8 cellular contexts compared by ENCODE assay signal in genomic region chr19:38684078-38684861, GRCh38. TPM values are rescaled to one million over a fixed set of nuclear protein-coding genes. Genes with fewer than 3 reads are reported as not detected.
DNase-seq lines count a peak whose midpoint lies in the region; ATAC-seq and TF ChIP-seq lines count a peak whose summit lies in the region.

No MANE protein-coding gene starts in this region.

- peaks cover 36% of the 10 kb centered on the region for H3F3A ChIP-seq in smooth muscle cell (ENCODE audit: low read depth)

- whole genome bisulfite sequencing in smooth muscle cell (ENCODE audit: low lambda C conversion rate), result 16% methylated on average over 7 of the region's 7 CpGs

- peaks cover 0 to 94% of the 10 kb centered on the region in 2 donors for H3K4me1 ChIP-seq in right atrium auricular region
- peaks cover 37% of the 10 kb centered on the region for H3K4me1 ChIP-seq in smooth muscle cell (ENCODE audit: low read depth)

- H3K4me3 ChIP-seq in right atrium auricular region (no peak overlapping the region), smooth muscle cell (no peak overlapping the region)

- H3K36me3 Mint-ChIP-seq in activated T-helper 2 cell treated with anti-CD3 and anti-CD28 coated beads, Interferon-gamma antibody, Interleukin-2, Interleukin-4, amounts not matched to agents 10 μg/mL and 5 μg/mL and 100 μg/mL, durations not matched to agents 14 hours and 24 hours and 36 hours (ENCODE audit: low read depth), result peaks cover 50% of the 10 kb centered on the region

- peak overlapping the region; percentile 79 for H3K27ac Mint-ChIP-seq in activated T-helper 2 cell treated with anti-CD3 and anti-CD28 coated beads, Interferon-gamma antibody, Interleukin-2, Interleukin-4, amounts not matched to agents 10 μg/mL and 5 μg/mL and 100 μg/mL, durations not matched to agents 14 hours and 24 hours and 36 hours

- peak overlapping the region; percentile 93 for H3K9ac ChIP-seq in smooth muscle cell (ENCODE audit: low read depth)

- intact Hi-C loops in activated T-helper 2 cell treated with anti-CD3 and anti-CD28 coated beads, Interferon-gamma antibody, Interleukin-2, Interleukin-4, amounts not matched to agents 10 μg/mL and 5 μg/mL and 100 μg/mL, durations not matched to agents 14 hours and 24 hours and 36 hours (cut with micrococcal nuclease), result no loop called here

- peak overlapping the region; percentile 54 for H3K4me2 ChIP-seq in smooth muscle cell

- H3K9me3 ChIP-seq in right atrium auricular region (no peaks in the 10 kb centered on the region), smooth muscle cell (replicated peaks; ENCODE audit: low read depth) (no peaks in the 10 kb centered on the region)

- peak overlapping the region; percentile 85 to 90 for H3K27ac ChIP-seq in right atrium auricular region
- H3K27ac ChIP-seq in smooth muscle cell (ENCODE audit: low read depth), result peak overlapping the region; percentile 100

- H3K4me3 Mint-ChIP-seq in activated T-helper 2 cell treated with anti-CD3 and anti-CD28 coated beads, Interferon-gamma antibody, Interleukin-2, Interleukin-4, amounts not matched to agents 10 μg/mL and 5 μg/mL and 100 μg/mL, durations not matched to agents 14 hours and 24 hours and 36 hours (ENCODE audit: low read depth), result no peak overlapping the region

- peak; percentile 33 for DNase-seq in NCI-H2171 treated with DMSO at 0.1 percent for 48 hours (lab: John Stamatoyannopoulos, UW)
- no peak for DNase-seq in NCI-H2171 (lab: John Stamatoyannopoulos, UW)
- peak; percentile 28 to 63 for DNase-seq in NCI-H446 (lab: John Stamatoyannopoulos, UW)
- no peak for DNase-seq in activated T-helper 2 cell treated with anti-CD3 and anti-CD28 coated beads, Interferon-gamma antibody, Interleukin-2, Interleukin-4, amounts not matched to agents 10 μg/mL and 5 μg/mL and 100 μg/mL, durations not matched to agents 14 hours and 24 hours and 36 hours (ENCODE audit: low spot score)
- peak; percentile 89 for DNase-seq in right atrium auricular region (ENCODE audit: low spot score)
- DNase-seq in smooth muscle cell (lab: John Stamatoyannopoulos, UW; ENCODE audit: unreplicated experiment), result no peak

- H4K20me1 ChIP-seq in smooth muscle cell (ENCODE audit: low read depth), result no peaks in the 10 kb centered on the region

- H3K27me3 ChIP-seq in right atrium auricular region (no peaks in the 10 kb centered on the region), smooth muscle cell (ENCODE audit: low read depth) (no peaks in the 10 kb centered on the region)

- H2AFZ ChIP-seq in smooth muscle cell (ENCODE audit: low read depth), result no peak overlapping the region

- H3K79me2 ChIP-seq in smooth muscle cell (ENCODE audit: low read depth), result peaks cover 86% of the 10 kb centered on the region

- no peaks in the 10 kb centered on the region for H3K27me3 Mint-ChIP-seq in activated T-helper 2 cell treated with anti-CD3 and anti-CD28 coated beads, Interferon-gamma antibody, Interleukin-2, Interleukin-4, amounts not matched to agents 10 μg/mL and 5 μg/mL and 100 μg/mL, durations not matched to agents 14 hours and 24 hours and 36 hours (ENCODE audit: low read depth)

- peaks cover 7% of the 10 kb centered on the region for H3K9me3 Mint-ChIP-seq in activated T-helper 2 cell treated with anti-CD3 and anti-CD28 coated beads, Interferon-gamma antibody, Interleukin-2, Interleukin-4, amounts not matched to agents 10 μg/mL and 5 μg/mL and 100 μg/mL, durations not matched to agents 14 hours and 24 hours and 36 hours

- TF ChIP-seq CTCF in right atrium auricular region (IDR thresholded peaks at IDR 0.05) (peak in 1 of 2 donors; percentile 10), smooth muscle cell (IDR thresholded peaks at IDR 0.05; ENCODE audit: borderline replicate concordance, insufficient read depth, poor library complexity, severe bottlenecking) (no peak)

- H3K4me1 Mint-ChIP-seq in activated T-helper 2 cell treated with anti-CD3 and anti-CD28 coated beads, Interferon-gamma antibody, Interleukin-2, Interleukin-4, amounts not matched to agents 10 μg/mL and 5 μg/mL and 100 μg/mL, durations not matched to agents 14 hours and 24 hours and 36 hours (ENCODE audit: low read depth), result peaks cover 82% of the 10 kb centered on the region

- H3K36me3 ChIP-seq in right atrium auricular region (peaks cover 6% of the 10 kb centered on the region), smooth muscle cell (ENCODE audit: low read depth) (no peaks in the 10 kb centered on the region)

- ATAC-seq in GM18873 (IDR thresholded peaks at IDR 0.05; ENCODE audit: low FRiP score, unreplicated experiment), result no peak
- no peak for ATAC-seq in HG02885 (IDR thresholded peaks at IDR 0.05; ENCODE audit: poor library complexity, unreplicated experiment)

RNA-seq across cellular contexts. Expression of gene ACTN4, which starts 36.8 kb away (rescaled TPM):
- 329 and 334 TPM in 2 replicates for total RNA-seq in activated T-helper 2 cell treated with anti-CD3 and anti-CD28 coated beads, Interferon-gamma antibody, Interleukin-2, Interleukin-4, amounts not matched to agents 10 μg/mL and 5 μg/mL and 100 μg/mL, durations not matched to agents 14 hours and 24 hours and 36 hours
- 100 to 1,000 TPM; 115 to 180 TPM for total RNA-seq in right atrium auricular region
- total RNA-seq in smooth muscle cell, result 311 TPM in 2 replicates
- polyA plus RNA-seq in smooth muscle cell, result 53.8 and 60.4 TPM in 2 replicates

Comparison
In these comparisons a context has a peak if more than half of its experiments do, and no peak if none do; other contexts are left out.
1. DNase-seq: peak in NCI-H2171 treated with DMSO at 0.1 percent for 48 hours (single experiment), NCI-H446 (2 of 2) and right atrium auricular region (single experiment); none in NCI-H2171 (single experiment), activated T-helper 2 cell treated with anti-CD3 and anti-CD28 coated beads, Interferon-gamma antibody, Interleukin-2, Interleukin-4, amounts not matched to agents 10 μg/mL and 5 μg/mL and 100 μg/mL, durations not matched to agents 14 hours and 24 hours and 36 hours (single experiment) and smooth muscle cell (single experiment).